12 cellular contexts compared by ENCODE assay signal in the genomic region with DNA sequence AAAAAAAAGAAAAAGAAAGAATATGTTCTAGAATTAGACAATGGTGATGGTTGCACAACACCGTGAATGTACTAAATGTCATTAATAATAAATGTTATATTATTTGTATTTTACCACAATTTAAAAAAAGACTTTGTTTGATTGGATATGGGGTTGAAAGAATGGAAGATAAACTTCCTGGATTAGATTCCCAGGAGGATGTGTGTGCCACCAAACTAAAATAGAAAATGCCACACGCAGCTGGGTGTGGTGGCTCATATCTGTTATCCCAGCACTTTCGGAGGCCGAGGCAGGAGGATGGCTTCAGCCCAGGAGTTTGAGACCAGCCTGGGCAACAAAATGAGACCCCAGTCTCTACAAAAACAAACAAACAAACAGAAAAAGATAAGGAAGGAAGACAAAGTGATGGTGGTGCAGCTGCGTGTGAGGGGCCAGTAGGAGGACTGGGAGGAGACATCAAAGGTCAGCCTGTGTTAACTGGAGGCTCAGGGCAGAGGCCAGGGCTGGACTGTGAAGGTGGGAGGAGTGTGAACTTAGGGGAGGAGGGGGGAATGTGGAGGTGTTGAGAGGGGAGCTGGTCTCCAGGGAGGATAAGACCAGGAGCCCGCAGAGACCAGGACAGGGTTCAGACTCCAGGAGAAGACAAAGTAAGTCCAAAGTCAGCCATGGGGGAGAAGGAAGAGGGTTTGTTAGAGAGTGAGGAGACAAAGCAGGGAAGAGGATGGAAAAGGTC. TPM values are rescaled to one million over a fixed set of nuclear protein-coding genes. Genes with fewer than 3 reads are reported as not detected.
DNase-seq lines count a peak whose midpoint lies in the region; ATAC-seq and TF ChIP-seq lines count a peak whose summit lies in the region.
"Had no signal": no experiment of that assay in that cellular context is flagged by ENCODE, and none has a peak within 500 bp of the region (broad histone marks: within the 10 kb centered on the region; RNA-seq: fewer than 3 reads in every experiment).

No MANE protein-coding gene starts in this region.

- no peak for ATAC-seq in lung (ENCODE audit: insufficient read depth, low FRiP score)

- H3K27me3 ChIP-seq in ascending aorta (no peaks in the 10 kb centered on the region), lung (ENCODE audit: control insufficient read depth, insufficient read depth) (no peaks in the 10 kb centered on the region), suprapubic skin (no peaks in the 10 kb centered on the region), HAP-1 (ENCODE audit: low read depth) (no peaks in the 10 kb centered on the region)

- H3K9me3 Mint-ChIP-seq in T-helper 2 cell treated with Interferon-gamma antibody and Interleukin-4, amounts not matched to agents 5 μg/mL and 100 μg/mL, for 36 hours = no peaks in the 10 kb centered on the region

- H3K4me3 ChIP-seq in ascending aorta (peak overlapping the region; percentile 7 to 43), lung (peak overlapping the region; percentile 0), suprapubic skin (peak overlapping the region; percentile 16), HAP-1 (no peak overlapping the region)

- 71 to 75% methylated on average over 6 of the region's 6 CpGs for WGBS in lung, 2 donors
- 83% methylated on average over 6 of the region's 6 CpGs for WGBS in suprapubic skin

- H3K27ac ChIP-seq in ascending aorta = peak overlapping the region; percentile 31 to 50
- peak overlapping the region; percentile 46 to 52 for H3K27ac ChIP-seq in lung (ENCODE audit: low read depth in 1 of 2, low read length in 1 of 2)
- peak overlapping the region; percentile 15 for H3K27ac ChIP-seq in suprapubic skin

- H3K4me3 Mint-ChIP-seq in T-helper 2 cell treated with Interferon-gamma antibody and Interleukin-4, amounts not matched to agents 5 μg/mL and 100 μg/mL, for 36 hours = no peak overlapping the region

- H3K27ac Mint-ChIP-seq in T-helper 2 cell treated with Interferon-gamma antibody and Interleukin-4, amounts not matched to agents 5 μg/mL and 100 μg/mL, for 36 hours = peak overlapping the region; percentile 6
- H3K27ac Mint-ChIP-seq: nephron had no signal

- no peak for DNase-seq in T-helper 2 cell treated with Interferon-gamma antibody and Interleukin-4, amounts not matched to agents 5 μg/mL and 100 μg/mL, for 36 hours (ENCODE audit: low spot score)
- no peak for DNase-seq in T-helper 2 cell
- no peak for DNase-seq in ascending aorta (ENCODE audit: low spot score in 2 of 2)
- no peak for DNase-seq in lung (ENCODE audit: low spot score)
- DNase-seq in suprapubic skin (ENCODE audit: low spot score in 2 of 2) = no peak
- no peak for DNase-seq in KG1 (lab: John Stamatoyannopoulos, UW)
- DNase-seq in activated effector memory CD4-positive, alpha-beta T cell treated with anti-CD3 and anti-CD28 coated beads, Interleukin-2, amount 50 U/mL, for 16 hours = no peak
- DNase-seq in HAP-1 (ENCODE audit: low spot score in 2 of 2) = no peak
- DNase-seq: 8988T, anterior cingulate cortex, H7 had no signal

- no peaks in the 10 kb centered on the region for H3K36me3 ChIP-seq in ascending aorta
- H3K36me3 ChIP-seq in lung (ENCODE audit: control insufficient read depth in 2 of 2, insufficient read depth in 2 of 2, low read length in 2 of 2) = peaks cover 0 to 9% of the 10 kb centered on the region in 2 donors
- H3K36me3 ChIP-seq in suprapubic skin = no peaks in the 10 kb centered on the region
- no peaks in the 10 kb centered on the region for H3K36me3 ChIP-seq in HAP-1 (replicated peaks)

- intact Hi-C loops in ascending aorta (cut with DNase I) = no loop called here

- in situ Hi-C loops in HAP-1 (cut with MboI; ENCODE audit: low sequenced_read_pairs) = no loop called here

- no peaks in the 10 kb centered on the region for H3K27me3 Mint-ChIP-seq in T-helper 2 cell treated with Interferon-gamma antibody and Interleukin-4, amounts not matched to agents 5 μg/mL and 100 μg/mL, for 36 hours (ENCODE audit: low read depth)

- no peak for TF ChIP-seq EP300 in suprapubic skin (IDR thresholded peaks at IDR 0.05)

- H3K9me3 ChIP-seq in ascending aorta (no peaks in the 10 kb centered on the region), lung (ENCODE audit: control insufficient read depth in 2 of 2, insufficient read depth in 1 of 2, low read length in 1 of 2) (no peaks in the 10 kb centered on the region), suprapubic skin (no peaks in the 10 kb centered on the region), HAP-1 (no peaks in the 10 kb centered on the region)

- TF ChIP-seq CTCF in ascending aorta (IDR thresholded peaks at IDR 0.05) (no peak), lung (IDR thresholded peaks at IDR 0.05; ENCODE audit: control extremely low read depth, extremely low read depth) (no peak), suprapubic skin (IDR thresholded peaks at IDR 0.05) (no peak)

- H3K4me1 ChIP-seq in ascending aorta (peaks cover 3 to 8% of the 10 kb centered on the region in 2 donors), lung (ENCODE audit: control insufficient read depth in 2 of 2, insufficient read depth in 2 of 2, low read length in 2 of 2) (peaks cover 0 to 5% of the 10 kb centered on the region in 2 donors), suprapubic skin (peaks cover 3% of the 10 kb centered on the region), HAP-1 (no peaks in the 10 kb centered on the region)

- no peak for TF ChIP-seq POLR2A in suprapubic skin (IDR thresholded peaks at IDR 0.05)

- H3K36me3 Mint-ChIP-seq in T-helper 2 cell treated with Interferon-gamma antibody and Interleukin-4, amounts not matched to agents 5 μg/mL and 100 μg/mL, for 36 hours (ENCODE audit: low read depth) = peaks cover 5% of the 10 kb centered on the region

- peaks cover 20% of the 10 kb centered on the region for H3K4me1 Mint-ChIP-seq in T-helper 2 cell treated with Interferon-gamma antibody and Interleukin-4, amounts not matched to agents 5 μg/mL and 100 μg/mL, for 36 hours (ENCODE audit: low read depth)

RNA-seq across cellular contexts. Expression of gene PECAM1, which starts 4.1 kb away (rescaled TPM):
- total RNA-seq in ascending aorta = 325 TPM
- total RNA-seq in lung = 100 to 1,000 TPM; 222 to 502 TPM
- polyA plus RNA-seq in lung = 100 to 1,000 TPM in 1 of 2 donors, 10 to 100 TPM in 1; 82.5 to 141 TPM
- 10 to 100 TPM; 18.8 to 70.2 (median 42.6) TPM for total RNA-seq in suprapubic skin
